In the genomic region with DNA sequence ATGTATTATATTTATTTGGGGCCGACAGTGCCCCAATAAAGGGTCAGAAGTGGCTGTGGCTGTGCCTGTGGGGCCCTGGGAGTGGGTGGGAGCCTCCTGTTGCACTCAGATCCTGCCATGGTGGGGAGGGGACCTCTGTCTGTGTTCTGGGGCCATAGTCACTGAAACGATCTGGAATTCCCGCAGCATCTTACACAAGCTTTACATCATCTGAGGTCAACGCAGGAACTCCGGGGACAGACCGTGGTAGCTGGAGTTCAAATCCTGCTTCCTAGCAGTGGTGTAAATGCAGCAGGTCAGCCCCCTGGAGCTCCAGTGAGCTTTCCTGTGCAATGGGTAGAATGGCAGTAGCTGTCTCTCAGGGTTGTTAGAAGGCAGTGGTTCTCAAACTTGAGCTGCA, we compare ENCODE assay signal across 22 cellular contexts. TPM values are rescaled to one million over a fixed set of nuclear protein-coding genes. Genes with fewer than 3 reads are reported as not detected.
"Had no signal": no experiment of that assay in that cellular context is flagged by ENCODE, and none has a peak within 500 bp of the region (broad histone marks: within the 10 kb centered on the region; RNA-seq: fewer than 3 reads in every experiment).

No MANE protein-coding gene starts in this region.

- H3K4me2 ChIP-seq: KMS-11, PC-9 had no signal

- H2AFZ ChIP-seq: PC-9 had no signal

- H3K27me3 ChIP-seq: SJCRH30 had no signal

- H3K4me3 ChIP-seq: K562, PC-9, SJCRH30 had no signal

- H3K9ac ChIP-seq: KMS-11 had no signal

- DNase-seq: Kasumi-1, MM.1S, NCI-H1092 treated with DMSO at 0.1 percent for 48 hours, NCI-H1436, NCI-H187 treated with DMSO at 0.1 percent for 48 hours, NCI-H2029 treated with DMSO at 0.1 percent for 48 hours, NCI-H2171 treated with DMSO at 0.1 percent for 48 hours, NCI-H345, NCI-H446 treated with DMSO at 0.1 percent for 48 hours, NCI-H510A treated with DMSO at 0.1 percent for 48 hours, NCI-H526 treated with DMSO at 0.1 percent for 48 hours, NCI-H774, PC-9, RPMI8226, SHP77 treated with DMSO at 0.1 percent for 48 hours, SJCRH30, T-helper 1 cell had no signal

- H3K9me3 ChIP-seq: SJCRH30 had no signal

- ATAC-seq: K562, SK-N-SH treated with all-trans-retinoic acid at 6 μM for 48 hours had no signal

- H3K4me1 ChIP-seq: SJCRH30 had no signal

- H3K27ac ChIP-seq: KMS-11, PC-9, SJCRH30 had no signal

RNA-seq across cellular contexts. Expression of gene HPN, which starts 15.1 kb away (rescaled TPM):
- total RNA-seq: HT1080, M059J, SJCRH30 had no signal
